1 cellular context compared by ENCODE assay signal in genomic region chr12:13079440-13079906, GRCh38.
TF ChIP-seq lines count a peak whose summit lies in the region.

No MANE protein-coding gene starts in this region.

TF ChIP-seq in K562, 482 proteins besides CTCF, POLR2A, EP300 and RAD21 (continued from another document):
- TF ChIP-seq ZNF407 (IDR thresholded peaks at IDR 0.05; ENCODE audit: low read depth), result no peak
- TF ChIP-seq MCM5 (IDR thresholded peaks at IDR 0.05; ENCODE audit: low read depth), result no peak
- no peak for TF ChIP-seq ETS1 (conservative IDR thresholded peaks at IDR 0.05; ENCODE audit: control insufficient read depth, low read depth, low read length)
- no peak for TF ChIP-seq ARID4B (CRISPR knock-in tag; IDR thresholded peaks at IDR 0.05)
- TF ChIP-seq CEBPZ (IDR thresholded peaks at IDR 0.05; ENCODE audit: borderline replicate concordance, low read depth, low read length), result no peak
- TF ChIP-seq RBFOX2 (IDR thresholded peaks at IDR 0.05; ENCODE audit: low read depth, low read length), result no peak
TF ChIP-seq in K562: peak in this region for 1.
